ENCODE assay signal across 2 cellular contexts in the genomic region with DNA sequence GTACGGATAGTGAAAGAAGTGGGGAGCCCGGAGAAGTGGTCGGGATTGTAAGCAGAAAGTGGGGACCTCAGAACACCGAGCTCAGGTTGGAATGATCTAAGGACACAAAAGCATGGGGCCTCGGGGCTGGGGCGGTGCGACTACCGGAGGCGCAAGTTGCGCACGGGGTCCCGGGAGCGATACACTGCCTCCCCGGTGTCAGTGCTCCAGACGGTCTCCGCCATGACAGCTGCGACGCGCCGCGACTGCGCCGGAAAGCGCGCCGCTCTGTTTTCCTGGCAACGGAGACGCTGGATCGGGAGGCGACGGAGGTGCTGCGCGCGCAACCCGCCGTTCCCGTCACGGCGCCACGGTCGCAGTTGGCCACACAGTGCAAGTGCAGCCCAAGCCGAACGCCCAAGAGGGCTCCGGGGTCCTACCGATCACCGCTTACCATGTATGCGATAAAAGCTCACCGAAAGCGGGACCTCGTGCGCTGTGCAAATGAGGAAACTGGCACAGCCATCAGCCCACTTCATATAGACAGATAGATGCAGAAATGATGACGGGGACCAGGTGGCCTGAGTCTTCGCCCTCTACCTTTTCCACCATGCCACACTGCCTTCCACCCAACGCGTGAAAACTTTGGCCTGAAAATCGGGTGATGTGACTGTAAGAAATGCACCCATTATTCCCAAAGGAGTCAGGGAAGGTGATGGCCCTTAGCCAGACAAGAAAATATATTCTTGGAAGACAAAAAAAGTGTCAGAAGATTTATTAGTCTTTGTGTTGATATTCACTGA.
TF ChIP-seq lines count a peak whose summit lies in the region.

A gene (minus strand): TSS at position 249 of the 782 bp plus-strand sequence. CDS start 25 bp downstream, at position 224.

TF ChIP-seq in A549, 52 proteins besides CTCF, POLR2A, EP300 and RAD21 (continued from another document and continues in another):
- TF ChIP-seq, protein P1, sequence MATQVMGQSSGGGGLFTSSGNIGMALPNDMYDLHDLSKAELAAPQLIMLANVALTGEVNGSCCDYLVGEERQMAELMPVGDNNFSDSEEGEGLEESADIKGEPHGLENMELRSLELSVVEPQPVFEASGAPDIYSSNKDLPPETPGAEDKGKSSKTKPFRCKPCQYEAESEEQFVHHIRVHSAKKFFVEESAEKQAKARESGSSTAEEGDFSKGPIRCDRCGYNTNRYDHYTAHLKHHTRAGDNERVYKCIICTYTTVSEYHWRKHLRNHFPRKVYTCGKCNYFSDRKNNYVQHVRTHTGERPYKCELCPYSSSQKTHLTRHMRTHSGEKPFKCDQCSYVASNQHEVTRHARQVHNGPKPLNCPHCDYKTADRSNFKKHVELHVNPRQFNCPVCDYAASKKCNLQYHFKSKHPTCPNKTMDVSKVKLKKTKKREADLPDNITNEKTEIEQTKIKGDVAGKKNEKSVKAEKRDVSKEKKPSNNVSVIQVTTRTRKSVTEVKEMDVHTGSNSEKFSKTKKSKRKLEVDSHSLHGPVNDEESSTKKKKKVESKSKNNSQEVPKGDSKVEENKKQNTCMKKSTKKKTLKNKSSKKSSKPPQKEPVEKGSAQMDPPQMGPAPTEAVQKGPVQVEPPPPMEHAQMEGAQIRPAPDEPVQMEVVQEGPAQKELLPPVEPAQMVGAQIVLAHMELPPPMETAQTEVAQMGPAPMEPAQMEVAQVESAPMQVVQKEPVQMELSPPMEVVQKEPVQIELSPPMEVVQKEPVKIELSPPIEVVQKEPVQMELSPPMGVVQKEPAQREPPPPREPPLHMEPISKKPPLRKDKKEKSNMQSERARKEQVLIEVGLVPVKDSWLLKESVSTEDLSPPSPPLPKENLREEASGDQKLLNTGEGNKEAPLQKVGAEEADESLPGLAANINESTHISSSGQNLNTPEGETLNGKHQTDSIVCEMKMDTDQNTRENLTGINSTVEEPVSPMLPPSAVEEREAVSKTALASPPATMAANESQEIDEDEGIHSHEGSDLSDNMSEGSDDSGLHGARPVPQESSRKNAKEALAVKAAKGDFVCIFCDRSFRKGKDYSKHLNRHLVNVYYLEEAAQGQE (IDR thresholded peaks at IDR 0.05) = no peak
- no peak for TF ChIP-seq RNF2 (IDR thresholded peaks at IDR 0.05; ENCODE audit: borderline replicate concordance, low read depth)
- peak; percentile 90 for TF ChIP-seq PHF8 (IDR thresholded peaks at IDR 0.05; ENCODE audit: borderline replicate concordance, low read depth)
- TF ChIP-seq, protein P2, sequence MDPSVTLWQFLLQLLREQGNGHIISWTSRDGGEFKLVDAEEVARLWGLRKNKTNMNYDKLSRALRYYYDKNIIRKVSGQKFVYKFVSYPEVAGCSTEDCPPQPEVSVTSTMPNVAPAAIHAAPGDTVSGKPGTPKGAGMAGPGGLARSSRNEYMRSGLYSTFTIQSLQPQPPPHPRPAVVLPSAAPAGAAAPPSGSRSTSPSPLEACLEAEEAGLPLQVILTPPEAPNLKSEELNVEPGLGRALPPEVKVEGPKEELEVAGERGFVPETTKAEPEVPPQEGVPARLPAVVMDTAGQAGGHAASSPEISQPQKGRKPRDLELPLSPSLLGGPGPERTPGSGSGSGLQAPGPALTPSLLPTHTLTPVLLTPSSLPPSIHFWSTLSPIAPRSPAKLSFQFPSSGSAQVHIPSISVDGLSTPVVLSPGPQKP (IDR thresholded peaks at IDR 0.05; ENCODE audit: low read depth, low read length) = no peak
- no peak for TF ChIP-seq CHD2 (IDR thresholded peaks at IDR 0.05; ENCODE audit: low read length, partially characterized antibody)
- no peak for TF ChIP-seq CBX2 (IDR thresholded peaks at IDR 0.05; ENCODE audit: borderline replicate concordance, low read depth)
- TF ChIP-seq ZFP36 (IDR thresholded peaks at IDR 0.05; ENCODE audit: borderline replicate concordance, partially characterized antibody) = no peak
- TF ChIP-seq, protein P3, sequence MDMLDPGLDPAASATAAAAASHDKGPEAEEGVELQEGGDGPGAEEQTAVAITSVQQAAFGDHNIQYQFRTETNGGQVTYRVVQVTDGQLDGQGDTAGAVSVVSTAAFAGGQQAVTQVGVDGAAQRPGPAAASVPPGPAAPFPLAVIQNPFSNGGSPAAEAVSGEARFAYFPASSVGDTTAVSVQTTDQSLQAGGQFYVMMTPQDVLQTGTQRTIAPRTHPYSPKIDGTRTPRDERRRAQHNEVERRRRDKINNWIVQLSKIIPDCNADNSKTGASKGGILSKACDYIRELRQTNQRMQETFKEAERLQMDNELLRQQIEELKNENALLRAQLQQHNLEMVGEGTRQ (IDR thresholded peaks at IDR 0.05) = no peak
- TF ChIP-seq, protein P4, sequence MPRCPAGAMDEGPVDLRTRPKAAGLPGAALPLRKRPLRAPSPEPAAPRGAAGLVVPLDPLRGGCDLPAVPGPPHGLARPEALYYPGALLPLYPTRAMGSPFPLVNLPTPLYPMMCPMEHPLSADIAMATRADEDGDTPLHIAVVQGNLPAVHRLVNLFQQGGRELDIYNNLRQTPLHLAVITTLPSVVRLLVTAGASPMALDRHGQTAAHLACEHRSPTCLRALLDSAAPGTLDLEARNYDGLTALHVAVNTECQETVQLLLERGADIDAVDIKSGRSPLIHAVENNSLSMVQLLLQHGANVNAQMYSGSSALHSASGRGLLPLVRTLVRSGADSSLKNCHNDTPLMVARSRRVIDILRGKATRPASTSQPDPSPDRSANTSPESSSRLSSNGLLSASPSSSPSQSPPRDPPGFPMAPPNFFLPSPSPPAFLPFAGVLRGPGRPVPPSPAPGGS (IDR thresholded peaks at IDR 0.05) = peak; percentile 68; the same call in 1 of the 3 replicates
- TF ChIP-seq, protein P5, sequence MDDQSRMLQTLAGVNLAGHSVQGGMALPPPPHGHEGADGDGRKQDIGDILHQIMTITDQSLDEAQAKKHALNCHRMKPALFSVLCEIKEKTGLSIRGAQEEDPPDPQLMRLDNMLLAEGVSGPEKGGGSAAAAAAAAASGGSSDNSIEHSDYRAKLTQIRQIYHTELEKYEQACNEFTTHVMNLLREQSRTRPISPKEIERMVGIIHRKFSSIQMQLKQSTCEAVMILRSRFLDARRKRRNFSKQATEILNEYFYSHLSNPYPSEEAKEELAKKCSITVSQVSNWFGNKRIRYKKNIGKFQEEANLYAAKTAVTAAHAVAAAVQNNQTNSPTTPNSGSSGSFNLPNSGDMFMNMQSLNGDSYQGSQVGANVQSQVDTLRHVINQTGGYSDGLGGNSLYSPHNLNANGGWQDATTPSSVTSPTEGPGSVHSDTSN (IDR thresholded peaks at IDR 0.05) = 0 out of 2 replicates have a peak, but pooled peaks have one; percentile 29
- no peak for TF ChIP-seq SMC3 (IDR thresholded peaks at IDR 0.05)
- peak; percentile 65; the same call in 1 of the 2 replicates for TF ChIP-seq EHMT2 (IDR thresholded peaks at IDR 0.05; ENCODE audit: low read depth)
- TF ChIP-seq NPAS2 (CRISPR knock-in tag; IDR thresholded peaks at IDR 0.05; ENCODE audit: borderline replicate concordance) = no peak
- TF ChIP-seq, protein P6, sequence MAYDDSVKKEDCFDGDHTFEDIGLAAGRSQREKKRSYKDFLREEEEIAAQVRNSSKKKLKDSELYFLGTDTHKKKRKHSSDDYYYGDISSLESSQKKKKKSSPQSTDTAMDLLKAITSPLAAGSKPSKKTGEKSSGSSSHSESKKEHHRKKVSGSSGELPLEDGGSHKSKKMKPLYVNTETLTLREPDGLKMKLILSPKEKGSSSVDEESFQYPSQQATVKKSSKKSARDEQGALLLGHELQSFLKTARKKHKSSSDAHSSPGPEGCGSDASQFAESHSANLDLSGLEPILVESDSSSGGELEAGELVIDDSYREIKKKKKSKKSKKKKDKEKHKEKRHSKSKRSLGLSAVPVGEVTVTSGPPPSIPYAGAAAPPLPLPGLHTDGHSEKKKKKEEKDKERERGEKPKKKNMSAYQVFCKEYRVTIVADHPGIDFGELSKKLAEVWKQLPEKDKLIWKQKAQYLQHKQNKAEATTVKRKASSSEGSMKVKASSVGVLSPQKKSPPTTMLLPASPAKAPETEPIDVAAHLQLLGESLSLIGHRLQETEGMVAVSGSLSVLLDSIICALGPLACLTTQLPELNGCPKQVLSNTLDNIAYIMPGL (CRISPR knock-in tag; IDR thresholded peaks at IDR 0.05; ENCODE audit: borderline replicate concordance) = no peak

TF ChIP-seq in K562, 482 proteins besides CTCF, POLR2A, EP300 and RAD21 (continued from another document and continues in another):
- no peak for TF ChIP-seq ZNF717 (CRISPR knock-in tag; IDR thresholded peaks at IDR 0.05)
- TF ChIP-seq ZNF668 (CRISPR knock-in tag; IDR thresholded peaks at IDR 0.05) = no peak
- no peak for TF ChIP-seq NCOA1 (IDR thresholded peaks at IDR 0.05; ENCODE audit: low read depth)
- TF ChIP-seq IFI16 (CRISPR knock-in tag; IDR thresholded peaks at IDR 0.05) = no peak
- no peak for TF ChIP-seq STAT5A (IDR thresholded peaks at IDR 0.05; ENCODE audit: borderline replicate concordance, low read length)
- no peak for TF ChIP-seq PTBP1 (IDR thresholded peaks at IDR 0.05; ENCODE audit: low read depth, low read length)
- TF ChIP-seq, protein P7, sequence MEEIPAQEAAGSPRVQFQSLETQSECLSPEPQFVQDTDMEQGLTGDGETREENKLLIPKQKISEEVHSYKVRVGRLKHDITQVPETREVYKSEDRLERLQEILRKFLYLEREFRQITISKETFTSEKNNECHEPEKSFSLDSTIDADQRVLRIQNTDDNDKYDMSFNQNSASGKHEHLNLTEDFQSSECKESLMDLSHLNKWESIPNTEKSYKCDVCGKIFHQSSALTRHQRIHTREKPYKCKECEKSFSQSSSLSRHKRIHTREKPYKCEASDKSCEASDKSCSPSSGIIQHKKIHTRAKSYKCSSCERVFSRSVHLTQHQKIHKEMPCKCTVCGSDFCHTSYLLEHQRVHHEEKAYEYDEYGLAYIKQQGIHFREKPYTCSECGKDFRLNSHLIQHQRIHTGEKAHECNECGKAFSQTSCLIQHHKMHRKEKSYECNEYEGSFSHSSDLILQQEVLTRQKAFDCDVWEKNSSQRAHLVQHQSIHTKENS (CRISPR knock-in tag; IDR thresholded peaks at IDR 0.05) = no peak
- no peak for TF ChIP-seq SRSF1 (IDR thresholded peaks at IDR 0.05; ENCODE audit: low read depth, low read length)
- TF ChIP-seq RAD51 (IDR thresholded peaks at IDR 0.05; ENCODE audit: borderline replicate concordance, low read depth) = no peak
- TF ChIP-seq TEAD2 (tag; IDR thresholded peaks at IDR 0.05) = no peak
- no peak for TF ChIP-seq BHLHE40 (IDR thresholded peaks at IDR 0.05; ENCODE audit: low read length)
- peak in 1 of 2 experiments; percentile 13; a peak in 1 of 4 replicates for TF ChIP-seq SRF (CRISPR knock-in tag; IDR thresholded peaks at IDR 0.05)
- no peak for TF ChIP-seq JUNB (CRISPR knock-in tag; conservative IDR thresholded peaks at IDR 0.05)
- TF ChIP-seq PHTF2 (CRISPR knock-in tag; IDR thresholded peaks at IDR 0.05) = no peak
- no peak; the same call in 1 of the 2 replicates for TF ChIP-seq SMAD4 (CRISPR knock-in tag; conservative IDR thresholded peaks at IDR 0.05)
- TF ChIP-seq PURB (CRISPR knock-in tag; IDR thresholded peaks at IDR 0.05; ENCODE audit: low read depth) = no peak
- no peak for TF ChIP-seq FOS (IDR thresholded peaks at IDR 0.05; ENCODE audit: extremely low read depth, insufficient read length)
- TF ChIP-seq NFRKB (IDR thresholded peaks at IDR 0.05; ENCODE audit: low read depth) = peak; percentile 62; the same call in 1 of the 2 replicates
- peak; percentile 92 for TF ChIP-seq TAF1 (IDR thresholded peaks at IDR 0.05; ENCODE audit: control insufficient read depth, extremely low read depth, insufficient read depth, low read length, severe bottlenecking)
- TF ChIP-seq, protein P2 (CRISPR knock-in tag; IDR thresholded peaks at IDR 0.05) = no peak
- TF ChIP-seq TRIM24 (IDR thresholded peaks at IDR 0.05) = no peak
- TF ChIP-seq FIP1L1 (IDR thresholded peaks at IDR 0.05; ENCODE audit: low read depth, low read length, poor library complexity, severe bottlenecking) = no peak
- no peak for TF ChIP-seq RCOR1 (IDR thresholded peaks at IDR 0.05; ENCODE audit: borderline replicate concordance in 1 of 2, low read depth in 2 of 2, low read length in 2 of 2)
- no peak for TF ChIP-seq TBL1XR1 (IDR thresholded peaks at IDR 0.05; ENCODE audit: low read length in 2 of 2)
- no peak for TF ChIP-seq COPS2 (conservative IDR thresholded peaks at IDR 0.05)
